ENCODE assay signal across 9 cellular contexts in genomic region chr13:80299046-80299445, GRCh38.
"Had no signal": no experiment of that assay in that cellular context is flagged by ENCODE, and none has a peak within 500 bp of the region (broad histone marks: within the 10 kb centered on the region; RNA-seq: fewer than 3 reads in every experiment).

No MANE protein-coding gene starts in this region.

- ATAC-seq: HCT116, K562 had no signal

- DNase-seq: GM23248, GOT3, H7, HFFc6, IMR-90 had no signal

- H3K4me3 ChIP-seq: GM23248, HAP-1, K562 had no signal

- H3K9me3 ChIP-seq: HAP-1 had no signal

- H3K27ac ChIP-seq: GM23248 had no signal

- FAIRE-seq: HTR-8/SVneo, K562 had no signal

- H3K36me3 ChIP-seq: HAP-1 had no signal
